In genomic region chr4:13998850-13999249, GRCh38 we compare ENCODE assay signal across 27 cellular contexts.
DNase-seq lines count a peak whose midpoint lies in the region; ATAC-seq, FAIRE-seq and TF ChIP-seq lines count a peak whose summit lies in the region.
"Had no signal": no experiment of that assay in that cellular context is flagged by ENCODE, and none has a peak within 500 bp of the region (broad histone marks: within the 10 kb centered on the region; RNA-seq: fewer than 3 reads in every experiment).

No MANE protein-coding gene starts in this region.

- H3K4me1 ChIP-seq in A549, result peaks cover 22% of the 10 kb centered on the region
- H3K4me1 ChIP-seq in left lung, result no peaks in the 10 kb centered on the region
- H3K4me1 ChIP-seq in mesenchymal stem cell (ENCODE audit: control insufficient read depth, insufficient read depth, low read depth, low read length), result no peaks in the 10 kb centered on the region
- H3K4me1 ChIP-seq: BE2C, BLaER1 had no signal

- intact Hi-C loops in left lung (cut with DNase I), result no loop called here

- H2BK120ac ChIP-seq in mesenchymal stem cell (ENCODE audit: low read depth, low read length), result no peak overlapping the region

- H3K23ac ChIP-seq in mesenchymal stem cell (ENCODE audit: low read length in 2 of 2), result no peak overlapping the region

- no peak overlapping the region for H3K18ac ChIP-seq in mesenchymal stem cell (ENCODE audit: low read depth in 1 of 2, low read length in 2 of 2)

- H3K4me2 ChIP-seq in A549, result peak overlapping the region; percentile 31; the same call in 1 of the 3 replicates
- no peak overlapping the region for H3K4me2 ChIP-seq in mesenchymal stem cell (ENCODE audit: low read length, poor library complexity, severe bottlenecking)
- H3K4me2 ChIP-seq: BLaER1 had no signal

- H3K4ac ChIP-seq in mesenchymal stem cell (ENCODE audit: low read depth in 1 of 2, low read length in 2 of 2), result no peak overlapping the region

- TF ChIP-seq POLR2A in A549 (IDR thresholded peaks at IDR 0.05; ENCODE audit: low read length), result no peak

- no peak for TF ChIP-seq EP300 in A549 (IDR thresholded peaks at IDR 0.05)

- no peak overlapping the region for H4K91ac ChIP-seq in mesenchymal stem cell (ENCODE audit: low read length)

- ATAC-seq in A549, result no peak; a peak in 1 of 6 replicates
- peak; percentile 78 for ATAC-seq in left lung
- ATAC-seq in GM21529 (IDR thresholded peaks at IDR 0.05; ENCODE audit: unreplicated experiment), result no peak
- no peak for ATAC-seq in GM19023 (IDR thresholded peaks at IDR 0.05; ENCODE audit: unreplicated experiment)
- ATAC-seq: GM12878 had no signal

- no peak overlapping the region for H4K8ac ChIP-seq in mesenchymal stem cell (ENCODE audit: low read length)

- H3K27me3 ChIP-seq in left lung (no peaks in the 10 kb centered on the region), mesenchymal stem cell (ENCODE audit: control insufficient read depth in 1 of 2, insufficient read depth in 1 of 2, low read length in 2 of 2) (no peaks in the 10 kb centered on the region)
- H3K27me3 ChIP-seq: BE2C, BLaER1 had no signal

- H3K36me3 ChIP-seq in left lung (no peaks in the 10 kb centered on the region), mesenchymal stem cell (ENCODE audit: control insufficient read depth in 1 of 2, insufficient read depth in 2 of 2, low read depth in 1 of 2, low read length in 2 of 2) (peaks cover 0 to 3% of the 10 kb centered on the region in 2 experiments)
- H3K36me3 ChIP-seq: BE2C, BLaER1 had no signal

- H3K14ac ChIP-seq in mesenchymal stem cell (ENCODE audit: low read length in 2 of 2), result no peak overlapping the region

- no peaks in the 10 kb centered on the region for H3K79me1 ChIP-seq in mesenchymal stem cell (replicated peaks; ENCODE audit: low read length, poor library complexity, severe bottlenecking)

- POLR2A ChIA-PET in A549 (lab: Yijun Ruan, JAX), result interaction anchor here (1.1 kb wide), 1 partner anchor 10 kb away, joined by 3 read pairs; no protein-coding TSS in a partner anchor

- WGBS in A549 (ENCODE audit: missing lambda C conversion rate), result 2% methylated on average over 3 of the region's 3 CpGs
- WGBS in mesenchymal stem cell, result 84% methylated on average over 3 of the region's 3 CpGs

- H3K27ac ChIP-seq in A549, result peak overlapping the region; percentile 11 to 68; a peak in 5 of 6 replicates
- H3K27ac ChIP-seq in left lung, result no peak overlapping the region
- H3K27ac ChIP-seq in mesenchymal stem cell (ENCODE audit: low read length, poor library complexity, severe bottlenecking), result no peak overlapping the region
- H3K27ac ChIP-seq: BLaER1 had no signal

- TF ChIP-seq CTCF in A549 (IDR thresholded peaks at IDR 0.05) (no peak), left lung (IDR thresholded peaks at IDR 0.05) (no peak)

- no peak overlapping the region for H2BK5ac ChIP-seq in mesenchymal stem cell (ENCODE audit: low read depth, low read length, poor library complexity, severe bottlenecking)

- H3K9ac ChIP-seq in mesenchymal stem cell (ENCODE audit: low read length), result no peak overlapping the region
- H3K9ac ChIP-seq: BLaER1 had no signal

- H2AK5ac ChIP-seq in mesenchymal stem cell (ENCODE audit: low read length, severe bottlenecking), result peak overlapping the region; percentile 18

- H3K9me3 ChIP-seq in A549 (peaks cover 33% of the 10 kb centered on the region), left lung (peaks cover 0 to 15% of the 10 kb centered on the region in 2 donors), mesenchymal stem cell (ENCODE audit: control insufficient read depth, low read length) (peaks cover 23% of the 10 kb centered on the region)
- H3K9me3 ChIP-seq: BE2C had no signal

- DNase-seq in NCI-H1092 treated with DMSO at 0.1 percent for 48 hours (lab: John Stamatoyannopoulos, UW), result peak; percentile 2
- no peak for DNase-seq in NCI-H1092 (lab: John Stamatoyannopoulos, UW)
- DNase-seq in A549 (ENCODE audit: low read depth in 1 of 2, low spot score in 1 of 2), result peak in 1 of 2 experiments; percentile 45
- DNase-seq in left lung, result no peak
- DNase-seq in mesenchymal stem cell, result no peak
- no peak for DNase-seq in stimulated activated naive CD4-positive, alpha-beta T cell treated with Interleukin-2 at 50 U/mL for 16 hours (lab: John Stamatoyannopoulos, UW)
- DNase-seq: 8988T; BE2C; C1 segment of cervical spinal cord; CD4-positive, alpha-beta memory T cell; CD4-positive, CD25-positive, alpha-beta regulatory T cell; CD8-positive, alpha-beta memory T cell; COR-L47; DMS 273 treated with DMSO at 0.1 percent for 48 hours; DMS153; DMS79; DND-41; EL; GDM1 had no signal

- H3K4me3 ChIP-seq in A549, result no peak overlapping the region
- no peak overlapping the region for H3K4me3 ChIP-seq in left lung
- H3K4me3 ChIP-seq in mesenchymal stem cell (ENCODE audit: insufficient read depth in 1 of 2, low read depth in 1 of 2, low read length in 2 of 2), result no peak overlapping the region
- H3K4me3 ChIP-seq: BLaER1, GM12878 had no signal

- TF ChIP-seq RAD21 in A549 (conservative IDR thresholded peaks at IDR 0.05 in 1 of 2, IDR thresholded peaks at IDR 0.05 in 1 of 2), result no peak

- CTCF ChIA-PET in A549 (lab: Yijun Ruan, JAX), result no interaction called here

- no peak overlapping the region for H2BK12ac ChIP-seq in mesenchymal stem cell (ENCODE audit: low read length in 2 of 2)

- no peak overlapping the region for H2BK15ac ChIP-seq in mesenchymal stem cell (ENCODE audit: low read depth, poor library complexity, severe bottlenecking)

- no peak for FAIRE-seq in A549 (lab: Jason Lieb, UNC)
- FAIRE-seq: A204.1, GM12878, GM12892, GM18507, GM19239 had no signal

- H2AFZ ChIP-seq in mesenchymal stem cell (ENCODE audit: low read depth, low read length), result no peak overlapping the region

TF ChIP-seq in A549, 52 proteins besides CTCF, POLR2A, EP300 and RAD21:
- TF ChIP-seq ATOH8 (CRISPR knock-in tag; IDR thresholded peaks at IDR 0.05; ENCODE audit: low read depth), result no peak
- TF ChIP-seq RCOR1 (IDR thresholded peaks at IDR 0.05; ENCODE audit: low read depth, low read length), result no peak

Comparison
In these comparisons a context has a peak if more than half of its experiments do, and no peak if none do; other contexts are left out.
1. H3K27ac ChIP-seq: peak in A549 (2 of 2); none in left lung (0 of 2) and mesenchymal stem cell (single experiment).